8 cellular contexts compared by ENCODE assay signal in genomic region chr9:126514037-126514821, GRCh38.
A peak's percentile ranks its signal among the peaks of the same experiment; 100 is the strongest.
DNase-seq lines count a peak whose midpoint lies in the region; ATAC-seq and TF ChIP-seq lines count a peak whose summit lies in the region.

No MANE protein-coding gene starts in this region.

- H3K9me3 ChIP-seq in neural cell (ENCODE audit: low read length) (no peaks in the 10 kb centered on the region), thoracic aorta (no peaks in the 10 kb centered on the region)

- TF ChIP-seq RAD21 in neural cell (conservative IDR thresholded peaks at IDR 0.05), result no peak

- H3K9ac ChIP-seq in neural cell (ENCODE audit: low read length), result no peak overlapping the region

- no peak overlapping the region for H2AFZ ChIP-seq in neural cell (ENCODE audit: low read depth, low read length)

- H3K36me3 ChIP-seq in neural cell (ENCODE audit: insufficient read depth, low read length) (no peaks in the 10 kb centered on the region), thoracic aorta (no peaks in the 10 kb centered on the region)

- peaks cover 5% of the 10 kb centered on the region for H3K27me3 ChIP-seq in neural cell (ENCODE audit: insufficient read depth, low read depth, low read length)
- peaks cover 4% of the 10 kb centered on the region for H3K27me3 ChIP-seq in thoracic aorta (replicated peaks; ENCODE audit: insufficient read depth)

- ATAC-seq in thoracic aorta (ENCODE audit: insufficient number of reproducible peaks, low FRiP score, low read depth) (no peak), GM18870 (IDR thresholded peaks at IDR 0.05; ENCODE audit: unreplicated experiment) (no peak), HG02970 (IDR thresholded peaks at IDR 0.05; ENCODE audit: low FRiP score, unreplicated experiment) (no peak)

- DNase-seq in NCI-H2227 (lab: John Stamatoyannopoulos, UW; ENCODE audit: unreplicated experiment) (peak; percentile 79), activated T-cell treated with anti-CD3 and anti-CD28 coated beads for 48 hours (ENCODE audit: low read depth) (peak; percentile 63), fibroblast of mammary gland (ENCODE audit: low read depth) (peak; percentile 25), thoracic aorta (ENCODE audit: low spot score) (no peak)

- no peaks in the 10 kb centered on the region for H4K20me1 ChIP-seq in neural cell (ENCODE audit: insufficient read depth)

- no peaks in the 10 kb centered on the region for H3F3A ChIP-seq in neural cell (ENCODE audit: insufficient read depth, low read length, poor library complexity, severe bottlenecking)

- no peaks in the 10 kb centered on the region for H3K9me2 ChIP-seq in neural cell (ENCODE audit: insufficient read depth, low read length)

- TF ChIP-seq CTCF in GM12872 (IDR thresholded peaks at IDR 0.05; ENCODE audit: insufficient read depth, low read depth, low read length) (peak; percentile 33; the same call in 1 of the 3 replicates), fibroblast of mammary gland (conservative IDR thresholded peaks at IDR 0.05; ENCODE audit: control insufficient read depth, insufficient read depth, low read depth, low read length) (no peak), neural cell (IDR thresholded peaks at IDR 0.05; ENCODE audit: poor library complexity, severe bottlenecking) (peak; percentile 21), thoracic aorta (IDR thresholded peaks at IDR 0.05) (peak; percentile 31)

- H3K4me3 ChIP-seq in fibroblast of mammary gland (ENCODE audit: control insufficient read depth, low read depth, low read length) (no peak overlapping the region), neural cell (ENCODE audit: low read length) (no peak overlapping the region), thoracic aorta (peak overlapping the region; percentile 52)

- H3K4me2 ChIP-seq in neural cell (ENCODE audit: low read length), result no peak overlapping the region

- no peaks in the 10 kb centered on the region for H3K79me2 ChIP-seq in neural cell (replicated peaks; ENCODE audit: insufficient read depth, low read length)

- H3K27ac ChIP-seq in neural cell (ENCODE audit: low read length) (no peak overlapping the region), thoracic aorta (no peak overlapping the region)

- no peak for TF ChIP-seq EP300 in neural cell (conservative IDR thresholded peaks at IDR 0.05; ENCODE audit: poor library complexity, severe bottlenecking)

- H3K4me1 ChIP-seq in thoracic aorta (ENCODE audit: control insufficient read depth in 1 of 2, low read depth in 2 of 2), result peaks cover 9 to 18% of the 10 kb centered on the region in 2 donors

TF ChIP-seq in neural cell, 6 proteins besides CTCF, POLR2A, EP300 and RAD21:
- TF ChIP-seq TAF1 (IDR thresholded peaks at IDR 0.05; ENCODE audit: low read depth) (no peak), EZH2 (IDR thresholded peaks at IDR 0.05; ENCODE audit: borderline replicate concordance, insufficient read depth, low read length, poor library complexity, severe bottlenecking) (no peak), MXI1 (conservative IDR thresholded peaks at IDR 0.05; ENCODE audit: poor library complexity, severe bottlenecking) (no peak), SMC3 (conservative IDR thresholded peaks at IDR 0.05; ENCODE audit: poor library complexity) (no peak), POLR2AphosphoS5 (IDR thresholded peaks at IDR 0.05) (no peak)
- TF ChIP-seq, protein P1, sequence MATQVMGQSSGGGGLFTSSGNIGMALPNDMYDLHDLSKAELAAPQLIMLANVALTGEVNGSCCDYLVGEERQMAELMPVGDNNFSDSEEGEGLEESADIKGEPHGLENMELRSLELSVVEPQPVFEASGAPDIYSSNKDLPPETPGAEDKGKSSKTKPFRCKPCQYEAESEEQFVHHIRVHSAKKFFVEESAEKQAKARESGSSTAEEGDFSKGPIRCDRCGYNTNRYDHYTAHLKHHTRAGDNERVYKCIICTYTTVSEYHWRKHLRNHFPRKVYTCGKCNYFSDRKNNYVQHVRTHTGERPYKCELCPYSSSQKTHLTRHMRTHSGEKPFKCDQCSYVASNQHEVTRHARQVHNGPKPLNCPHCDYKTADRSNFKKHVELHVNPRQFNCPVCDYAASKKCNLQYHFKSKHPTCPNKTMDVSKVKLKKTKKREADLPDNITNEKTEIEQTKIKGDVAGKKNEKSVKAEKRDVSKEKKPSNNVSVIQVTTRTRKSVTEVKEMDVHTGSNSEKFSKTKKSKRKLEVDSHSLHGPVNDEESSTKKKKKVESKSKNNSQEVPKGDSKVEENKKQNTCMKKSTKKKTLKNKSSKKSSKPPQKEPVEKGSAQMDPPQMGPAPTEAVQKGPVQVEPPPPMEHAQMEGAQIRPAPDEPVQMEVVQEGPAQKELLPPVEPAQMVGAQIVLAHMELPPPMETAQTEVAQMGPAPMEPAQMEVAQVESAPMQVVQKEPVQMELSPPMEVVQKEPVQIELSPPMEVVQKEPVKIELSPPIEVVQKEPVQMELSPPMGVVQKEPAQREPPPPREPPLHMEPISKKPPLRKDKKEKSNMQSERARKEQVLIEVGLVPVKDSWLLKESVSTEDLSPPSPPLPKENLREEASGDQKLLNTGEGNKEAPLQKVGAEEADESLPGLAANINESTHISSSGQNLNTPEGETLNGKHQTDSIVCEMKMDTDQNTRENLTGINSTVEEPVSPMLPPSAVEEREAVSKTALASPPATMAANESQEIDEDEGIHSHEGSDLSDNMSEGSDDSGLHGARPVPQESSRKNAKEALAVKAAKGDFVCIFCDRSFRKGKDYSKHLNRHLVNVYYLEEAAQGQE (IDR thresholded peaks at IDR 0.05; ENCODE audit: borderline replicate concordance), result no peak
